Comparison of ENCODE assay signal across 2 cellular contexts in the genomic region with DNA sequence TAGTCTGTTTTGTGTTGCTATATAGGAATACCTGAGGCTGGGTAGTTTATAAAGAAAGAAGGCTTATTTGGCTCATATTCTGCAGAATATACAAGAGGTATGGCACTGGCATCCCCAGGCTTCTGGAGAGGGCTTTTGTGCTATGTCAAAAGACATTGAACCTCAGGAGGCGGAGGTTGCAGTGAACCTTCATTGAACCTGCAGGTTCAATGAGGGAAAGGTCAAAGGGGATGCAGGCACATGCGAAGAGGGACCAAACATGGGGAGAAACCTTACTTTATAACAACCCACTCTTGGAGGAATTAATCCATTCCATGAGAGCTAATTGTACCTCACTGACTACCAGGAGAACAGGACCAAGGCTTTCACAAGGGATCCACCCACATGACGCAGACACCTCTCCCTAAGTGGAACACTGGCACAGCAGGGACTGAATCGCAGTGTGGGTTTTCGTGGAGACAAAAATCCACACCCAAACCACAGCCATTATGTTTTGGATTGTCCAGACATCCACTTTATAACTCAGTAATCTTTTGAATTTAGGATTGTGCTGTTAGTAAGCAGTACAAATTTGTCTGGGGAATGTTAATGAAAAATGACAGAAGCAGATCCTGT.
TF ChIP-seq lines count a peak whose summit lies in the region.

No MANE protein-coding gene starts in this region.

TF ChIP-seq in liver, 16 proteins besides CTCF, POLR2A, EP300 and RAD21:
- TF ChIP-seq NR2F2 (IDR thresholded peaks at IDR 0.05) (no peak), FOXA1 (IDR thresholded peaks at IDR 0.05) (no peak), SP1 (IDR thresholded peaks at IDR 0.05) (peak; percentile 64), HNF4A (conservative IDR thresholded peaks at IDR 0.05) (peak; percentile 53 to 75), JUND (IDR thresholded peaks at IDR 0.05) (no peak), REST (IDR thresholded peaks at IDR 0.05) (no peak), TAF1 (conservative IDR thresholded peaks at IDR 0.05) (no peak), EGR1 (IDR thresholded peaks at IDR 0.05; ENCODE audit: low read depth in 2 of 2) (no peak), GABPA (IDR thresholded peaks at IDR 0.05 in 1 of 2, conservative IDR thresholded peaks at IDR 0.05 in 1 of 2) (no peak), HNF4G (IDR thresholded peaks at IDR 0.05) (no peak), FOXA2 (IDR thresholded peaks at IDR 0.05) (no peak), YY1 (IDR thresholded peaks at IDR 0.05) (no peak), RXRA (IDR thresholded peaks at IDR 0.05) (peak; percentile 84 to 93), MAX (IDR thresholded peaks at IDR 0.05) (no peak)
- TF ChIP-seq, protein P1, sequence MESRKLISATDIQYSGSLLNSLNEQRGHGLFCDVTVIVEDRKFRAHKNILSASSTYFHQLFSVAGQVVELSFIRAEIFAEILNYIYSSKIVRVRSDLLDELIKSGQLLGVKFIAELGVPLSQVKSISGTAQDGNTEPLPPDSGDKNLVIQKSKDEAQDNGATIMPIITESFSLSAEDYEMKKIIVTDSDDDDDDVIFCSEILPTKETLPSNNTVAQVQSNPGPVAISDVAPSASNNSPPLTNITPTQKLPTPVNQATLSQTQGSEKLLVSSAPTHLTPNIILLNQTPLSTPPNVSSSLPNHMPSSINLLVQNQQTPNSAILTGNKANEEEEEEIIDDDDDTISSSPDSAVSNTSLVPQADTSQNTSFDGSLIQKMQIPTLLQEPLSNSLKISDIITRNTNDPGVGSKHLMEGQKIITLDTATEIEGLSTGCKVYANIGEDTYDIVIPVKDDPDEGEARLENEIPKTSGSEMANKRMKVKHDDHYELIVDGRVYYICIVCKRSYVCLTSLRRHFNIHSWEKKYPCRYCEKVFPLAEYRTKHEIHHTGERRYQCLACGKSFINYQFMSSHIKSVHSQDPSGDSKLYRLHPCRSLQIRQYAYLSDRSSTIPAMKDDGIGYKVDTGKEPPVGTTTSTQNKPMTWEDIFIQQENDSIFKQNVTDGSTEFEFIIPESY (IDR thresholded peaks at IDR 0.05) = no peak
- TF ChIP-seq, protein P2, sequence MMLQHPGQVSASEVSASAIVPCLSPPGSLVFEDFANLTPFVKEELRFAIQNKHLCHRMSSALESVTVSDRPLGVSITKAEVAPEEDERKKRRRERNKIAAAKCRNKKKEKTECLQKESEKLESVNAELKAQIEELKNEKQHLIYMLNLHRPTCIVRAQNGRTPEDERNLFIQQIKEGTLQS (IDR thresholded peaks at IDR 0.05) = no peak

TF ChIP-seq in HepG2, 621 proteins besides CTCF, POLR2A, EP300 and RAD21:
- TF ChIP-seq, protein P3, sequence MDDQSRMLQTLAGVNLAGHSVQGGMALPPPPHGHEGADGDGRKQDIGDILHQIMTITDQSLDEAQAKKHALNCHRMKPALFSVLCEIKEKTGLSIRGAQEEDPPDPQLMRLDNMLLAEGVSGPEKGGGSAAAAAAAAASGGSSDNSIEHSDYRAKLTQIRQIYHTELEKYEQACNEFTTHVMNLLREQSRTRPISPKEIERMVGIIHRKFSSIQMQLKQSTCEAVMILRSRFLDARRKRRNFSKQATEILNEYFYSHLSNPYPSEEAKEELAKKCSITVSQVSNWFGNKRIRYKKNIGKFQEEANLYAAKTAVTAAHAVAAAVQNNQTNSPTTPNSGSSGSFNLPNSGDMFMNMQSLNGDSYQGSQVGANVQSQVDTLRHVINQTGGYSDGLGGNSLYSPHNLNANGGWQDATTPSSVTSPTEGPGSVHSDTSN (CRISPR knock-in tag; IDR thresholded peaks at IDR 0.05; ENCODE audit: borderline replicate concordance) = no peak
- TF ChIP-seq TEAD3 (CRISPR knock-in tag; optimal IDR thresholded peaks at IDR 0.05; ENCODE audit: borderline replicate concordance) (no peak), THAP11 (CRISPR knock-in tag; IDR thresholded peaks at IDR 0.05) (no peak), IKZF1 (IDR thresholded peaks at IDR 0.05) (no peak), ZNF703 (CRISPR knock-in tag; IDR thresholded peaks at IDR 0.05; ENCODE audit: borderline replicate concordance) (no peak)
TF ChIP-seq in HepG2: peak in this region for 0.
